ENCODE assay signal across 18 cellular contexts in the genomic region with DNA sequence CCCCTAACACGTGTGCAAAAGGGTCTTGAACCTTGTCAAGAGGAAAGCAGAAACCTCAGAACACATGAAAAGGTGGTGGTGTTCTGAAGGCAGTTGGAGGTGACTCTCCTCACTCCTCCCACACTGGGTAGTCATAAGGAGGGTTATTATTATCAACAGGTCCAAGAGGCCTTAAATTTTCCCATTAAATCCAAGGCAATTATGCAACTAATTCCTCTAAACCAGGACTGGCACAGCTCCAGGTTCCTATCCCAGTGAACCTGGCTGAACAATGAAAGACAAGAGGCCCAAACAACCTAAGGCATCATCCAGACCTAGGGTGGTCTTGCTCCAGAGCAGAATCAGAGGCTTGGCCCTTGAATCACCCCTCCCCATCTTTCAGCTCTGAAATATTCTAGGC. TPM values are rescaled to one million over a fixed set of nuclear protein-coding genes. Genes with fewer than 3 reads are reported as not detected.
DNase-seq lines count a peak whose midpoint lies in the region; ATAC-seq and TF ChIP-seq lines count a peak whose summit lies in the region.
"Had no signal": no experiment of that assay in that cellular context is flagged by ENCODE, and none has a peak within 500 bp of the region (broad histone marks: within the 10 kb centered on the region; RNA-seq: fewer than 3 reads in every experiment).

No MANE protein-coding gene starts in this region.

- H3K36me3 ChIP-seq in breast epithelium (no peaks in the 10 kb centered on the region), mesenchymal stem cell (ENCODE audit: control insufficient read depth in 1 of 2, insufficient read depth in 2 of 2, low read depth in 1 of 2, low read length in 2 of 2) (peaks cover 0 to 16% of the 10 kb centered on the region in 2 experiments)

- H3K9me3 ChIP-seq in breast epithelium (peaks cover 0 to 3% of the 10 kb centered on the region in 2 donors), mesenchymal stem cell (ENCODE audit: control insufficient read depth, low read length) (peaks cover 5% of the 10 kb centered on the region)

- H3K27me3 Mint-ChIP-seq in MCF 10A (ENCODE audit: insufficient read depth, unreplicated experiment): peaks cover 12% of the 10 kb centered on the region

- H2BK5ac ChIP-seq in mesenchymal stem cell (ENCODE audit: low read depth, low read length, poor library complexity, severe bottlenecking): no peak overlapping the region

- no peak overlapping the region for H3K4me2 ChIP-seq in mesenchymal stem cell (ENCODE audit: low read length, poor library complexity, severe bottlenecking)

- no peak overlapping the region for H3K18ac ChIP-seq in mesenchymal stem cell (ENCODE audit: low read depth in 1 of 2, low read length in 2 of 2)

- H3K23ac ChIP-seq in mesenchymal stem cell (ENCODE audit: low read length in 2 of 2): no peak overlapping the region

- in situ Hi-C loops in GM13977 (cut with MboI; ENCODE audit: low pct_unique_long_range_greater_than_20kb, low sequenced_read_pairs, unreplicated experiment): no loop called here

- H3K4me3 Mint-ChIP-seq in MCF 10A (ENCODE audit: unreplicated experiment): no peak overlapping the region

- no peak for ATAC-seq in GM19455 (IDR thresholded peaks at IDR 0.05; ENCODE audit: unreplicated experiment)
- ATAC-seq: GM12878, Right ventricle myocardium inferior had no signal

- no peak overlapping the region for H3K9ac ChIP-seq in mesenchymal stem cell (ENCODE audit: low read length)
- H3K9ac ChIP-seq: BLaER1 treated with 17β-estradiol and CSF1 and Interleukin-3, amounts not matched to agents 10 nM and 100 nM had no signal

- no peak overlapping the region for H2BK120ac ChIP-seq in mesenchymal stem cell (ENCODE audit: low read depth, low read length)

- no peak overlapping the region for H3K4ac ChIP-seq in mesenchymal stem cell (ENCODE audit: low read depth in 1 of 2, low read length in 2 of 2)

- TF ChIP-seq CTCF in MCF 10A (IDR thresholded peaks at IDR 0.05; ENCODE audit: unreplicated experiment): no peak
- TF ChIP-seq CTCF in breast epithelium (IDR thresholded peaks at IDR 0.05): no peak
- TF ChIP-seq CTCF in GM13977 (IDR thresholded peaks at IDR 0.05; ENCODE audit: extremely low read depth, insufficient read depth, missing control alignments): no peak

- POLR2A ChIA-PET in MCF 10A (lab: Yijun Ruan, JAX): no interaction called here

- CTCF ChIA-PET in MCF 10A (lab: Yijun Ruan, JAX): interaction anchor here (0.6 kb wide), 1 partner anchor 164 kb away, joined by 3 read pairs; the partner anchor contains the start of gene KALRN

- H3K79me1 ChIP-seq in mesenchymal stem cell (replicated peaks; ENCODE audit: low read length, poor library complexity, severe bottlenecking): peaks cover 11% of the 10 kb centered on the region

- WGBS in mesenchymal stem cell: 100% methylated on average over 1 of the region's 1 CpG

- H3K4me1 Mint-ChIP-seq in MCF 10A (ENCODE audit: insufficient read depth, unreplicated experiment): peaks cover 5% of the 10 kb centered on the region

- H3K4me1 ChIP-seq in breast epithelium (no peaks in the 10 kb centered on the region), mesenchymal stem cell (ENCODE audit: control insufficient read depth, insufficient read depth, low read depth, low read length) (peaks cover 14% of the 10 kb centered on the region)

- no peak overlapping the region for H2BK12ac ChIP-seq in mesenchymal stem cell (ENCODE audit: low read length in 2 of 2)

- intact Hi-C loops in MCF 10A (cut with micrococcal nuclease): no loop called here
- intact Hi-C loops in breast epithelium (cut with DNase I; ENCODE audit: low total_unique reads): no loop called here

- TF ChIP-seq POLR2A in breast epithelium (IDR thresholded peaks at IDR 0.05): no peak

- no peaks in the 10 kb centered on the region for H3K36me3 Mint-ChIP-seq in MCF 10A (ENCODE audit: insufficient read depth, unreplicated experiment)

- BruUV-seq in MCF 10A (replicated peaks; lab: Mats Ljungman, UMichigan): no TSS peak

- DNase-seq in MCF 10A (ENCODE audit: unreplicated experiment): peak; percentile 43
- no peak for DNase-seq in breast epithelium (ENCODE audit: low spot score in 2 of 2)
- peak; percentile 30 for DNase-seq in RPMI7951 (ENCODE audit: low read depth)
- DNase-seq in mesenchymal stem cell: no peak
- no peak for DNase-seq in NCI-H146 (lab: John Stamatoyannopoulos, UW)
- DNase-seq in GM13977 (ENCODE audit: low spot score): no peak
- DNase-seq: DND-41, GDM1, H7, NCI-H1417 treated with DMSO at 0.1 percent for 48 hours, NCI-H2029, NCI-H510A had no signal

- no peak overlapping the region for H3K27ac Mint-ChIP-seq in MCF 10A (ENCODE audit: low read depth, unreplicated experiment)

- no peak overlapping the region for H3K14ac ChIP-seq in mesenchymal stem cell (ENCODE audit: low read length in 2 of 2)

- no peak overlapping the region for H2AFZ ChIP-seq in mesenchymal stem cell (ENCODE audit: low read depth, low read length)

- H2BK15ac ChIP-seq in mesenchymal stem cell (ENCODE audit: low read depth, poor library complexity, severe bottlenecking): no peak overlapping the region

- peak overlapping the region; percentile 80 for H2AK5ac ChIP-seq in mesenchymal stem cell (ENCODE audit: low read length, severe bottlenecking)

- H3K27me3 ChIP-seq in breast epithelium (no peaks in the 10 kb centered on the region), mesenchymal stem cell (ENCODE audit: control insufficient read depth in 1 of 2, insufficient read depth in 1 of 2, low read length in 2 of 2) (no peaks in the 10 kb centered on the region)
- H3K27me3 ChIP-seq: BLaER1 treated with 17β-estradiol and CSF1 and Interleukin-3, amounts not matched to agents 10 nM and 100 nM had no signal

- no peak overlapping the region for H4K8ac ChIP-seq in mesenchymal stem cell (ENCODE audit: low read length)

- H4K91ac ChIP-seq in mesenchymal stem cell (ENCODE audit: low read length): no peak overlapping the region

- peaks cover 7% of the 10 kb centered on the region for H3K9me3 Mint-ChIP-seq in MCF 10A (ENCODE audit: unreplicated experiment)

- H3K27ac ChIP-seq in breast epithelium: no peak overlapping the region
- H3K27ac ChIP-seq in mesenchymal stem cell (ENCODE audit: low read length, poor library complexity, severe bottlenecking): no peak overlapping the region
- H3K27ac ChIP-seq: BLaER1 treated with 17β-estradiol and CSF1 and Interleukin-3, amounts not matched to agents 10 nM and 100 nM; HL-60; SK-N-MC had no signal

- H3K4me3 ChIP-seq in breast epithelium: no peak overlapping the region
- no peak overlapping the region for H3K4me3 ChIP-seq in mesenchymal stem cell (ENCODE audit: insufficient read depth in 1 of 2, low read depth in 1 of 2, low read length in 2 of 2)
- H3K4me3 ChIP-seq: BLaER1 treated with 17β-estradiol and CSF1 and Interleukin-3, amounts not matched to agents 10 nM and 100 nM; GM12878; SK-N-MC had no signal

RNA-seq across cellular contexts. Expression of gene MYLK, which starts 15.0 kb away (rescaled TPM):
- total RNA-seq in MCF 10A (2022) (1.3 and 2.3 TPM in 2 replicates), breast epithelium (100 to 1,000 TPM in 2 of 3 donors, 10 to 100 TPM in 1; 87.2 to 188 (median 181) TPM)
- 94.7 and 103 TPM in 2 replicates for total RNA-seq in RPMI7951 (2014; rRNA removed; shearing (Covaris generic))
- 138 TPM for polyA plus RNA-seq in mesenchymal stem cell (2013, experiment 1 of 2)
- 135 TPM for polyA plus RNA-seq in mesenchymal stem cell (2013, experiment 2 of 2)

Comparison
In these comparisons a context has a peak if more than half of its experiments do, and no peak if none do; other contexts are left out.
1. DNase-seq: peak in MCF 10A (single experiment) and RPMI7951 (single experiment); none in breast epithelium (0 of 2), mesenchymal stem cell (single experiment), NCI-H146 (single experiment) and GM13977 (single experiment).
2. RNA of gene MYLK, which starts 15.0 kb away (total RNA-seq): 87.2 to 188 TPM in breast epithelium and 94.7 to 103 TPM in RPMI7951; 1.3 to 2.3 TPM in MCF 10A; every median in the first group is over 10 times any median in the second.